Comparison of ENCODE assay signal across 26 cellular contexts in genomic region chr15:80971143-80971542, GRCh38. TPM values are rescaled to one million over a fixed set of nuclear protein-coding genes. Genes with fewer than 3 reads are reported as not detected.
DNase-seq lines count a peak whose midpoint lies in the region; ATAC-seq and TF ChIP-seq lines count a peak whose summit lies in the region.
"Had no signal": no experiment of that assay in that cellular context is flagged by ENCODE, and none has a peak within 500 bp of the region (broad histone marks: within the 10 kb centered on the region; RNA-seq: fewer than 3 reads in every experiment).

No MANE protein-coding gene starts in this region.

- POLR2A ChIA-PET in CD4-positive, alpha-beta T cell (lab: Charles Lee) = no interaction called here

- intact Hi-C loops in CD4-positive, alpha-beta T cell (cut with DNase I, micrococcal nuclease) = loop anchor here (2.0 kb wide), 2 partner anchors 402 to 404 kb away; no protein-coding TSS in a partner anchor

- H3K9me3 Mint-ChIP-seq in CD4-positive, alpha-beta T cell = no peaks in the 10 kb centered on the region
- H3K9me3 Mint-ChIP-seq in memory B cell = no peaks in the 10 kb centered on the region

- no peak overlapping the region for H3K27ac ChIP-seq in CD4-positive, alpha-beta T cell (ENCODE audit: low read depth, low read length)
- H3K27ac ChIP-seq in VCaP = peak overlapping the region; percentile 31
- H3K27ac ChIP-seq: BLaER1 treated with 17β-estradiol and CSF1 and Interleukin-3, amounts not matched to agents 10 nM and 100 nM had no signal

- H3K27ac Mint-ChIP-seq in CD4-positive, alpha-beta T cell = peak overlapping the region; percentile 7
- H3K27ac Mint-ChIP-seq in memory B cell = peak overlapping the region; percentile 39

- CTCF ChIA-PET in CD4-positive, alpha-beta T cell (lab: Charles Lee) = interaction anchor here (0.7 to 1.3 kb wide), 2 partner anchors 37 to 403 kb away, joined by 3 read pairs; no protein-coding TSS in a partner anchor

- no peak for TF ChIP-seq CTCF in CD4-positive, alpha-beta T cell (IDR thresholded peaks at IDR 0.05)
- peak; percentile 6 for TF ChIP-seq CTCF in GM12873 (IDR thresholded peaks at IDR 0.05; ENCODE audit: insufficient read depth, low read depth, low read length, missing control alignments)
- TF ChIP-seq CTCF in VCaP (conservative IDR thresholded peaks at IDR 0.05) = no peak

- no peak overlapping the region for H3K4me3 Mint-ChIP-seq in CD4-positive, alpha-beta T cell
- no peak overlapping the region for H3K4me3 Mint-ChIP-seq in memory B cell
- H3K4me3 Mint-ChIP-seq: CD4-positive, alpha-beta memory T cell had no signal

- no peaks in the 10 kb centered on the region for H3K27me3 ChIP-seq in CD4-positive, alpha-beta T cell (ENCODE audit: control insufficient read depth, insufficient read depth, low read length)
- H3K27me3 ChIP-seq: BLaER1 treated with 17β-estradiol and CSF1 and Interleukin-3, amounts not matched to agents 10 nM and 100 nM had no signal

- H3K9me3 ChIP-seq in CD4-positive, alpha-beta T cell (ENCODE audit: control insufficient read depth, low read length) = no peaks in the 10 kb centered on the region
- H3K9me3 ChIP-seq: BLaER1 treated with 17β-estradiol and CSF1 and Interleukin-3, amounts not matched to agents 10 nM and 100 nM; Caco-2; SK-N-SH had no signal

- peaks cover 50% of the 10 kb centered on the region for H3K36me3 Mint-ChIP-seq in CD4-positive, alpha-beta T cell (ENCODE audit: low read depth)
- H3K36me3 Mint-ChIP-seq in memory B cell = peaks cover 2% of the 10 kb centered on the region

- DNase-seq in CD4-positive, alpha-beta T cell = no peak
- DNase-seq in memory B cell (ENCODE audit: low spot score in 2 of 2) (no peak), left lobe of liver (ENCODE audit: low spot score) (no peak), AG08396 (ENCODE audit: low spot score) (no peak)
- DNase-seq: AML-193; Caco-2; CD4-positive, alpha-beta memory T cell; DMS 273 treated with DMSO at 0.1 percent for 48 hours; DMS79 treated with DMSO at 0.1 percent for 48 hours; GF-D8; Kasumi-1; NCI-H1092 treated with DMSO at 0.1 percent for 48 hours; NCI-H1436; NCI-H187; NCI-H2081 treated with DMSO at 0.1 percent for 48 hours; NCI-H2171; NCI-H226; NCI-H510A; NCI-H69; SIG-M5; SK-N-SH had no signal

- no peak for ATAC-seq in CD4-positive, alpha-beta T cell (ENCODE audit: poor library complexity)
- ATAC-seq in memory B cell (ENCODE audit: low read depth) (no peak), left lobe of liver (no peak), HG02759 (IDR thresholded peaks at IDR 0.05; ENCODE audit: unreplicated experiment) (no peak)
- ATAC-seq: K562 had no signal

- H3K4me1 Mint-ChIP-seq in CD4-positive, alpha-beta T cell (ENCODE audit: low read depth) = peaks cover 26% of the 10 kb centered on the region
- peaks cover 11% of the 10 kb centered on the region for H3K4me1 Mint-ChIP-seq in memory B cell

- H3K27me3 Mint-ChIP-seq in CD4-positive, alpha-beta T cell = no peaks in the 10 kb centered on the region
- H3K27me3 Mint-ChIP-seq in memory B cell = no peaks in the 10 kb centered on the region
- H3K27me3 Mint-ChIP-seq: CD4-positive, alpha-beta memory T cell had no signal

RNA-seq across cellular contexts. Expression of gene MESD, which starts 18.5 kb away (rescaled TPM):
- 10 to 100 TPM in 1 of 2 experiments, 1 to 10 TPM in 1; 8.4 to 10.2 TPM for total RNA-seq in CD4-positive, alpha-beta T cell
- 16.6 TPM for total RNA-seq in left lobe of liver

RNA-seq across cellular contexts. Expression of gene TLNRD1, which starts 29.6 kb away (rescaled TPM):
- 10 to 100 TPM; 10.5 to 12.3 TPM for total RNA-seq in CD4-positive, alpha-beta T cell
- 4.2 TPM for total RNA-seq in left lobe of liver
